Comparison of ENCODE assay signal across 10 cellular contexts in genomic region chr4:188439641-188440311, GRCh38.
DNase-seq lines count a peak whose midpoint lies in the region; ATAC-seq and TF ChIP-seq lines count a peak whose summit lies in the region.
"Had no signal": no experiment of that assay in that cellular context is flagged by ENCODE, and none has a peak within 500 bp of the region (broad histone marks: within the 10 kb centered on the region; RNA-seq: fewer than 3 reads in every experiment).

No MANE protein-coding gene starts in this region.

- H3K36me3 ChIP-seq in ovary: no peaks in the 10 kb centered on the region

- TF ChIP-seq CTCF in fibroblast of mammary gland (conservative IDR thresholded peaks at IDR 0.05; ENCODE audit: control insufficient read depth, insufficient read depth, low read depth, low read length) (no peak), ovary (IDR thresholded peaks at IDR 0.05) (no peak)

- H3K27ac ChIP-seq in ovary: no peak overlapping the region

- no peak for TF ChIP-seq POLR2A in ovary (IDR thresholded peaks at IDR 0.05)

- H3K9me3 ChIP-seq in ovary: no peaks in the 10 kb centered on the region

- WGBS in ovary, 3 donors: 67 to 70% (median 68%) methylated on average over 6 of the region's 6 CpGs

- ATAC-seq in HG03460 (IDR thresholded peaks at IDR 0.05; ENCODE audit: unreplicated experiment): no peak

- no peaks in the 10 kb centered on the region for H3K4me1 ChIP-seq in ovary (ENCODE audit: insufficient read depth)

- TF ChIP-seq EP300 in ovary (IDR thresholded peaks at IDR 0.05): no peak

- DNase-seq in HK-2 (ENCODE audit: unreplicated experiment) (peak; percentile 16), NCI-H774 (lab: John Stamatoyannopoulos, UW) (peak; percentile 39), fibroblast of mammary gland (ENCODE audit: low read depth) (peak; percentile 30), renal cortical epithelial cell (ENCODE audit: low read depth) (peak; percentile 41), NCI-H526 treated with DMSO at 0.1 percent for 48 hours (lab: John Stamatoyannopoulos, UW) (no peak), ovary (no peak)
- DNase-seq in activated CD4-positive, alpha-beta T cell treated with anti-CD3 and anti-CD28 coated beads, Interleukin-2, amount 50 U/mL, for 4 hours: no peak
- DNase-seq: activated T-cell treated with anti-CD3 and anti-CD28 coated beads, Interleukin-2, amount 50 U/mL, for 48 hours; stimulated activated CD4-positive, alpha-beta T cell treated with anti-CD3 and anti-CD28 coated beads, Interleukin-12 subunit alpha, Interleukin-12 subunit beta, amount 100 ng/mL, for 4 hours had no signal

- H3K27me3 ChIP-seq in ovary: no peaks in the 10 kb centered on the region

- intact Hi-C loops in ovary (cut with DNase I): no loop called here

- no peak overlapping the region for H3K4me3 ChIP-seq in fibroblast of mammary gland (ENCODE audit: control insufficient read depth, low read depth, low read length)
- H3K4me3 ChIP-seq in ovary: no peak overlapping the region

Comparison
In these comparisons a context has a peak if more than half of its experiments do, and no peak if none do; other contexts are left out.
1. DNase-seq: peak in HK-2 (single experiment), NCI-H774 (single experiment), fibroblast of mammary gland (single experiment) and renal cortical epithelial cell (single experiment); none in NCI-H526 treated with DMSO at 0.1 percent for 48 hours (single experiment), ovary (0 of 5) and activated CD4-positive, alpha-beta T cell treated with anti-CD3 and anti-CD28 coated beads, Interleukin-2, amount 50 U/mL, for 4 hours (0 of 2).